Comparison of ENCODE assay signal across 8 cellular contexts in genomic region chr4:83013420-83013867, GRCh38. TPM values are rescaled to one million over a fixed set of nuclear protein-coding genes. Genes with fewer than 3 reads are reported as not detected.
DNase-seq lines count a peak whose midpoint lies in the region; ATAC-seq and TF ChIP-seq lines count a peak whose summit lies in the region.

No MANE protein-coding gene starts in this region.

- H3K4me1 Mint-ChIP-seq in activated naive CD4-positive, alpha-beta T cell treated with anti-CD3 and anti-CD28 coated beads for 36 hours (ENCODE audit: low read depth), result peaks cover 26% of the 10 kb centered on the region
- H3K4me1 Mint-ChIP-seq in WTC11, result peaks cover 29% of the 10 kb centered on the region

- H3K27me3 Mint-ChIP-seq in activated naive CD4-positive, alpha-beta T cell treated with anti-CD3 and anti-CD28 coated beads for 36 hours (ENCODE audit: low read depth), result no peaks in the 10 kb centered on the region
- H3K27me3 Mint-ChIP-seq in WTC11 (ENCODE audit: low read depth), result peaks cover 13% of the 10 kb centered on the region

- TF ChIP-seq CTCF in WTC11 (IDR thresholded peaks at IDR 0.05), result no peak
- no peak for TF ChIP-seq CTCF in spleen (IDR thresholded peaks at IDR 0.05 in 8 of 11, conservative IDR thresholded peaks at IDR 0.05 in 3 of 11)
- no peak for TF ChIP-seq CTCF in GM10248 (IDR thresholded peaks at IDR 0.05; ENCODE audit: control extremely low read depth, extremely low read depth, low read depth, missing control alignments)

- POLR2A ChIA-PET in WTC11 (lab: Charles Lee) (interaction anchor here (0.5 to 2.9 kb wide), 4 partner anchors 22 to 271 kb away, joined by 4 to 28 read pairs (median 7); partner anchors contain the start of genes COPS4 and COQ2), GM10248 (lab: Yijun Ruan, JAX) (interaction anchor here (0.6 to 1.0 kb wide), 2 partner anchors 22 to 238 kb away, joined by 3 to 5 read pairs; partner anchors contain the start of gene COPS4)

- CTCF ChIA-PET in activated naive CD4-positive, alpha-beta T cell treated with anti-CD3 and anti-CD28 coated beads for 36 hours (lab: Charles Lee), result interaction anchor here (0.5 to 3.2 kb wide), 3 partner anchors 22 to 447 kb away, joined by 3 to 20 read pairs (median 4); partner anchors contain the start of gene COPS4
- CTCF ChIA-PET in WTC11 (lab: Charles Lee) (interaction anchor here (0.6 to 1.3 kb wide), 7 partner anchors 22 to 215 kb away, joined by 3 to 14 read pairs (median 3); partner anchors contain the start of genes COPS4 and SCD5), GM10248 (lab: Yijun Ruan, JAX) (interaction anchor here (0.6 to 1.1 kb wide), 4 partner anchors 10 to 114 kb away, joined by 3 to 4 read pairs (median 4); partner anchors contain the start of gene COPS4)

- H3K27ac Mint-ChIP-seq in activated naive CD4-positive, alpha-beta T cell treated with anti-CD3 and anti-CD28 coated beads for 36 hours, result peak overlapping the region; percentile 87
- peak overlapping the region in 1 of 2 donors; percentile 94 for H3K27ac Mint-ChIP-seq in activated naive CD4-positive, alpha-beta T cell treated with anti-CD3 and anti-CD28 coated beads, Interleukin-2, amount 50 U/mL, for 72 hours
- H3K27ac Mint-ChIP-seq in WTC11, result peak overlapping the region; percentile 94

- H3K4me3 ChIP-seq in right cardiac atrium (ENCODE audit: low read length) (peak overlapping the region; percentile 58), spleen (peak overlapping the region; percentile 33 to 97 (median 80))

- intact Hi-C loops in activated naive CD4-positive, alpha-beta T cell treated with anti-CD3 and anti-CD28 coated beads for 36 hours (cut with micrococcal nuclease), result loop anchor here (1.0 to 5.0 kb wide), 11 partner anchors 21 to 726 kb away; partner anchors contain the start of genes ABRAXAS1 and COQ2
- intact Hi-C loops in right cardiac atrium (cut with DNase I), result loop anchor here in 2 of 4 donors (2.0 to 10.0 kb wide), 3 partner anchors 21 to 119 kb away; partner anchors contain the start of genes COPS4 (in 1 of the 2) and SEC31A (in 1 of the 2)
- intact Hi-C loops in spleen (cut with DNase I; ENCODE audit: low total_unique reads), result loop anchor here (10.0 kb wide), 1 partner anchor 109 kb away; the partner anchor contains the start of gene THAP9

- H3K36me3 ChIP-seq in spleen, result no peaks in the 10 kb centered on the region

- DNase-seq in activated naive CD4-positive, alpha-beta T cell treated with anti-CD3 and anti-CD28 coated beads for 36 hours, result no peak
- no peak for DNase-seq in activated naive CD4-positive, alpha-beta T cell treated with anti-CD3 and anti-CD28 coated beads, Interleukin-2, amount 50 U/mL, for 72 hours (ENCODE audit: low spot score in 2 of 2)
- DNase-seq in WTC11 (ENCODE audit: low spot score) (no peak), right cardiac atrium (no peak), spleen (no peak), GM10248 (ENCODE audit: extremely low spot score) (no peak)

- 6% methylated on average over 13 of the region's 13 CpGs for WGBS in right cardiac atrium
- 16 to 30% (median 23%) methylated on average over 13 of the region's 13 CpGs for WGBS in spleen, 5 donors

- H3K4me3 Mint-ChIP-seq in activated naive CD4-positive, alpha-beta T cell treated with anti-CD3 and anti-CD28 coated beads for 36 hours, result peak overlapping the region; percentile 95
- H3K4me3 Mint-ChIP-seq in WTC11, result peak overlapping the region; percentile 78

- H3K27ac ChIP-seq in right cardiac atrium (ENCODE audit: low read length) (no peak overlapping the region), spleen (peak overlapping the region; percentile 31 to 96 (median 94))

- H3K9me3 ChIP-seq in right cardiac atrium (ENCODE audit: control insufficient read depth, low read length), result no peaks in the 10 kb centered on the region
- no peaks in the 10 kb centered on the region for H3K9me3 ChIP-seq in spleen

- H3K36me3 Mint-ChIP-seq in activated naive CD4-positive, alpha-beta T cell treated with anti-CD3 and anti-CD28 coated beads for 36 hours (ENCODE audit: low read depth), result no peaks in the 10 kb centered on the region
- peaks cover 20 to 24% of the 10 kb centered on the region in 2 donors for H3K36me3 Mint-ChIP-seq in activated naive CD4-positive, alpha-beta T cell treated with anti-CD3 and anti-CD28 coated beads, Interleukin-2, amount 50 U/mL, for 72 hours
- no peaks in the 10 kb centered on the region for H3K36me3 Mint-ChIP-seq in WTC11

- no peak for ATAC-seq in activated naive CD4-positive, alpha-beta T cell treated with anti-CD3 and anti-CD28 coated beads, Interleukin-2, amount 50 U/mL, for 72 hours
- ATAC-seq in WTC11 (no peak), right cardiac atrium (no peak), GM21786 (IDR thresholded peaks at IDR 0.05; ENCODE audit: unreplicated experiment) (no peak), HG02571 (IDR thresholded peaks at IDR 0.05; ENCODE audit: unreplicated experiment) (no peak)

- H3K4me1 ChIP-seq in right cardiac atrium (ENCODE audit: control insufficient read depth, insufficient read depth, low read length) (no peaks in the 10 kb centered on the region), spleen (peaks cover 16 to 52% (median 42%) of the 10 kb centered on the region in 6 donors)

- no peak for TF ChIP-seq POLR2A in spleen (IDR thresholded peaks at IDR 0.05)

- no peaks in the 10 kb centered on the region for H3K27me3 ChIP-seq in right cardiac atrium (ENCODE audit: control insufficient read depth, insufficient read depth)
- no peaks in the 10 kb centered on the region for H3K27me3 ChIP-seq in spleen (replicated peaks in 1 of 7)

- H3K9me3 Mint-ChIP-seq in activated naive CD4-positive, alpha-beta T cell treated with anti-CD3 and anti-CD28 coated beads for 36 hours, result no peaks in the 10 kb centered on the region
- H3K9me3 Mint-ChIP-seq in activated naive CD4-positive, alpha-beta T cell treated with anti-CD3 and anti-CD28 coated beads, Interleukin-2, amount 50 U/mL, for 72 hours, result no peaks in the 10 kb centered on the region
- no peaks in the 10 kb centered on the region for H3K9me3 Mint-ChIP-seq in WTC11

TF ChIP-seq in WTC11, 78 proteins besides CTCF, POLR2A, EP300 and RAD21 (continues in another document):
- TF ChIP-seq GTF2I (CRISPR knock-in tag; conservative IDR thresholded peaks at IDR 0.05) (no peak), ZBTB21 (CRISPR knock-in tag; IDR thresholded peaks at IDR 0.05; ENCODE audit: borderline replicate concordance) (no peak), TEAD1 (CRISPR knock-in tag; IDR thresholded peaks at IDR 0.05) (no peak), ZNF671 (CRISPR knock-in tag; IDR thresholded peaks at IDR 0.05) (no peak), IRF2 (CRISPR knock-in tag; IDR thresholded peaks at IDR 0.05; ENCODE audit: borderline replicate concordance, low read depth) (no peak), TP53 (CRISPR knock-in tag; IDR thresholded peaks at IDR 0.05) (no peak), ATF1 (CRISPR knock-in tag; IDR thresholded peaks at IDR 0.05) (no peak), TCF7 (CRISPR knock-in tag; IDR thresholded peaks at IDR 0.05; ENCODE audit: low read depth) (no peak)
- TF ChIP-seq, protein P1, sequence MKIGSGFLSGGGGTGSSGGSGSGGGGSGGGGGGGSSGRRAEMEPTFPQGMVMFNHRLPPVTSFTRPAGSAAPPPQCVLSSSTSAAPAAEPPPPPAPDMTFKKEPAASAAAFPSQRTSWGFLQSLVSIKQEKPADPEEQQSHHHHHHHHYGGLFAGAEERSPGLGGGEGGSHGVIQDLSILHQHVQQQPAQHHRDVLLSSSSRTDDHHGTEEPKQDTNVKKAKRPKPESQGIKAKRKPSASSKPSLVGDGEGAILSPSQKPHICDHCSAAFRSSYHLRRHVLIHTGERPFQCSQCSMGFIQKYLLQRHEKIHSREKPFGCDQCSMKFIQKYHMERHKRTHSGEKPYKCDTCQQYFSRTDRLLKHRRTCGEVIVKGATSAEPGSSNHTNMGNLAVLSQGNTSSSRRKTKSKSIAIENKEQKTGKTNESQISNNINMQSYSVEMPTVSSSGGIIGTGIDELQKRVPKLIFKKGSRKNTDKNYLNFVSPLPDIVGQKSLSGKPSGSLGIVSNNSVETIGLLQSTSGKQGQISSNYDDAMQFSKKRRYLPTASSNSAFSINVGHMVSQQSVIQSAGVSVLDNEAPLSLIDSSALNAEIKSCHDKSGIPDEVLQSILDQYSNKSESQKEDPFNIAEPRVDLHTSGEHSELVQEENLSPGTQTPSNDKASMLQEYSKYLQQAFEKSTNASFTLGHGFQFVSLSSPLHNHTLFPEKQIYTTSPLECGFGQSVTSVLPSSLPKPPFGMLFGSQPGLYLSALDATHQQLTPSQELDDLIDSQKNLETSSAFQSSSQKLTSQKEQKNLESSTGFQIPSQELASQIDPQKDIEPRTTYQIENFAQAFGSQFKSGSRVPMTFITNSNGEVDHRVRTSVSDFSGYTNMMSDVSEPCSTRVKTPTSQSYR (CRISPR knock-in tag; IDR thresholded peaks at IDR 0.05), result no peak
- TF ChIP-seq, protein P2, sequence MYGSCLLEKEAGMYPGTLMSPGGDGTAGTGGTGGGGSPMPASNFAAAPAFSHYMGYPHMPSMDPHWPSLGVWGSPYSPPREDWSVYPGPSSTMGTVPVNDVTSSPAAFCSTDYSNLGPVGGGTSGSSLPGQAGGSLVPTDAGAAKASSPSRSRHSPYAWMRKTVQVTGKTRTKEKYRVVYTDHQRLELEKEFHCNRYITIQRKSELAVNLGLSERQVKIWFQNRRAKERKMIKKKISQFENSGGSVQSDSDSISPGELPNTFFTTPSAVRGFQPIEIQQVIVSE (CRISPR knock-in tag; IDR thresholded peaks at IDR 0.05; ENCODE audit: borderline replicate concordance), result no peak
- TF ChIP-seq, protein P3, sequence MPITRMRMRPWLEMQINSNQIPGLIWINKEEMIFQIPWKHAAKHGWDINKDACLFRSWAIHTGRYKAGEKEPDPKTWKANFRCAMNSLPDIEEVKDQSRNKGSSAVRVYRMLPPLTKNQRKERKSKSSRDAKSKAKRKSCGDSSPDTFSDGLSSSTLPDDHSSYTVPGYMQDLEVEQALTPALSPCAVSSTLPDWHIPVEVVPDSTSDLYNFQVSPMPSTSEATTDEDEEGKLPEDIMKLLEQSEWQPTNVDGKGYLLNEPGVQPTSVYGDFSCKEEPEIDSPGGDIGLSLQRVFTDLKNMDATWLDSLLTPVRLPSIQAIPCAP (CRISPR knock-in tag; IDR thresholded peaks at IDR 0.05), result no peak

RNA-seq across cellular contexts. Expression of gene LIN54, which starts 2.8 kb away (rescaled TPM):
- 10 to 100 TPM; 17.0 to 17.1 TPM for total RNA-seq in activated naive CD4-positive, alpha-beta T cell treated with anti-CD3 and anti-CD28 coated beads for 36 hours
- 10 to 100 TPM; 25.4 to 27.6 TPM for total RNA-seq in activated naive CD4-positive, alpha-beta T cell treated with anti-CD3 and anti-CD28 coated beads, Interleukin-2, amount 50 U/mL, for 72 hours
- total RNA-seq in WTC11 (2021), result 11.8 to 13.2 TPM (median 12.7 TPM) in 3 replicates
- 1 to 10 TPM; 7.2 to 7.7 (median 7.3) TPM for total RNA-seq in right cardiac atrium
- 2.2 TPM for polyA plus RNA-seq in right cardiac atrium
- 10 to 100 TPM; 11.6 to 15.3 (median 13.2) TPM for total RNA-seq in spleen
- 1 to 10 TPM; 2.0 to 2.9 (median 2.8) TPM for polyA plus RNA-seq in spleen

RNA-seq across cellular contexts. Expression of gene COPS4, which starts 21.5 kb away (rescaled TPM):
- total RNA-seq in activated naive CD4-positive, alpha-beta T cell treated with anti-CD3 and anti-CD28 coated beads for 36 hours, result 10 to 100 TPM; 37.1 to 38.6 TPM
- total RNA-seq in activated naive CD4-positive, alpha-beta T cell treated with anti-CD3 and anti-CD28 coated beads, Interleukin-2, amount 50 U/mL, for 72 hours, result 10 to 100 TPM; 30.9 to 32.4 TPM
- 26.9 to 30.9 TPM (median 28.7 TPM) in 3 replicates for total RNA-seq in WTC11 (2021)
- total RNA-seq in right cardiac atrium, result 10 to 100 TPM; 47.3 to 54.8 (median 50.7) TPM
- polyA plus RNA-seq in right cardiac atrium, result 40.3 TPM
- 10 to 100 TPM; 23.9 to 35.1 (median 26.0) TPM for total RNA-seq in spleen
- 10 to 100 TPM; 20.0 to 30.8 (median 23.4) TPM for polyA plus RNA-seq in spleen
